In genomic region chr1:221910222-221910621, GRCh38 we compare ENCODE assay signal across 18 cellular contexts.
DNase-seq lines count a peak whose midpoint lies in the region; ATAC-seq and TF ChIP-seq lines count a peak whose summit lies in the region.
"Had no signal": no experiment of that assay in that cellular context is flagged by ENCODE, and none has a peak within 500 bp of the region (broad histone marks: within the 10 kb centered on the region; RNA-seq: fewer than 3 reads in every experiment).

No MANE protein-coding gene starts in this region.

- peak overlapping the region; percentile 18; the same call in 1 of the 2 replicates for H2AFZ ChIP-seq in OCI-LY3 (ENCODE audit: low read depth, low read length)

- ATAC-seq in GM19395 (IDR thresholded peaks at IDR 0.05; ENCODE audit: unreplicated experiment) (peak; percentile 43), HG02938 (IDR thresholded peaks at IDR 0.05; ENCODE audit: unreplicated experiment) (peak; percentile 84), HG03378 (IDR thresholded peaks at IDR 0.05; ENCODE audit: unreplicated experiment) (no peak)

- no peaks in the 10 kb centered on the region; a peak in 1 of 22 replicates for H3K9me3 ChIP-seq in BLaER1 treated with 17β-estradiol and CSF1 and Interleukin-3, amounts not matched to agents 10 nM and 100 nM (replicated peaks in 1 of 11)
- no peaks in the 10 kb centered on the region for H3K9me3 ChIP-seq in OCI-LY3 (ENCODE audit: insufficient read depth, low read length)
- H3K9me3 ChIP-seq in HAP-1, result no peaks in the 10 kb centered on the region
- H3K9me3 ChIP-seq: SJCRH30 had no signal

- H4K20me1 ChIP-seq in BLaER1 treated with 17β-estradiol and CSF1 and Interleukin-3, amounts not matched to agents 10 nM and 100 nM, result no peaks in the 10 kb centered on the region
- H4K20me1 ChIP-seq in OCI-LY3 (ENCODE audit: insufficient read depth, low read length), result no peaks in the 10 kb centered on the region

- H3K36me3 ChIP-seq in BLaER1 treated with 17β-estradiol and CSF1 and Interleukin-3, amounts not matched to agents 10 nM and 100 nM, result no peaks in the 10 kb centered on the region
- H3K36me3 ChIP-seq in OCI-LY3 (replicated peaks; ENCODE audit: low read depth, low read length) (no peaks in the 10 kb centered on the region), HAP-1 (replicated peaks) (no peaks in the 10 kb centered on the region)
- H3K36me3 ChIP-seq: SJCRH30 had no signal

- no peaks in the 10 kb centered on the region for H3K79me2 ChIP-seq in OCI-LY3 (ENCODE audit: low read length)

- DNase-seq in HAP-1 (ENCODE audit: low spot score in 2 of 2), result no peak
- no peak for DNase-seq in stimulated activated CD4-positive, alpha-beta T cell treated with anti-CD3 and anti-CD28 coated beads, Interleukin-1b, Interleukin-23, amount 100 ng/mL, for 48 hours
- DNase-seq in 8988T, result no peak
- DNase-seq: Calu3; CD4-positive, CD25-positive, alpha-beta regulatory T cell; DMS79; Karpas-422; NCI-H1417; NCI-H2029; NCI-H524 treated with DMSO at 0.1 percent for 48 hours; SJCRH30; SW 1271 had no signal

- H3K9ac ChIP-seq in BLaER1 treated with 17β-estradiol and CSF1 and Interleukin-3, amounts not matched to agents 10 nM and 100 nM, result no peak overlapping the region
- H3K9ac ChIP-seq in OCI-LY3 (ENCODE audit: low read length), result peak overlapping the region; percentile 24; the same call in 1 of the 2 replicates

- H3K4me3 ChIP-seq in BLaER1 treated with 17β-estradiol and CSF1 and Interleukin-3, amounts not matched to agents 10 nM and 100 nM, result no peak overlapping the region
- peak overlapping the region; percentile 29 for H3K4me3 ChIP-seq in OCI-LY3 (ENCODE audit: low read length)
- no peak overlapping the region for H3K4me3 ChIP-seq in HAP-1
- H3K4me3 ChIP-seq: SJCRH30 had no signal

- H3K4me2 ChIP-seq in BLaER1 treated with 17β-estradiol and CSF1 and Interleukin-3, amounts not matched to agents 10 nM and 100 nM, result peak overlapping the region in 7 of 11 experiments; percentile 1 to 24 (median 13); a peak in 4 of 22 replicates
- peak overlapping the region; percentile 63 for H3K4me2 ChIP-seq in OCI-LY3 (ENCODE audit: low read length)

- in situ Hi-C loops in HAP-1 (cut with MboI; ENCODE audit: low sequenced_read_pairs), result no loop called here

- TF ChIP-seq CTCF in OCI-LY3 (IDR thresholded peaks at IDR 0.05; ENCODE audit: low read depth, low read length), result no peak

- H3K27me3 ChIP-seq in BLaER1 treated with 17β-estradiol and CSF1 and Interleukin-3, amounts not matched to agents 10 nM and 100 nM, result no peaks in the 10 kb centered on the region
- H3K27me3 ChIP-seq in OCI-LY3 (ENCODE audit: low read depth, low read length) (peaks cover 4% of the 10 kb centered on the region; the same call in 1 of the 2 replicates), HAP-1 (ENCODE audit: low read depth) (no peaks in the 10 kb centered on the region)

- H3K27ac ChIP-seq in BLaER1 treated with 17β-estradiol and CSF1 and Interleukin-3, amounts not matched to agents 10 nM and 100 nM, result no peak overlapping the region; a peak in 1 of 22 replicates
- H3K27ac ChIP-seq in OCI-LY3 (ENCODE audit: low read length), result peak overlapping the region; percentile 80; the same call in 1 of the 2 replicates
- H3K27ac ChIP-seq: RWPE1, SJCRH30 had no signal

- H3K4me1 ChIP-seq in BLaER1 treated with 17β-estradiol and CSF1 and Interleukin-3, amounts not matched to agents 10 nM and 100 nM, result peaks cover 0 to 31% (median 10%) of the 10 kb centered on the region in 10 experiments; a peak in 11 of 20 replicates
- H3K4me1 ChIP-seq in OCI-LY3 (ENCODE audit: low read length) (peaks cover 37% of the 10 kb centered on the region), HAP-1 (no peaks in the 10 kb centered on the region)
- H3K4me1 ChIP-seq: SJCRH30 had no signal
